In the genomic region with DNA sequence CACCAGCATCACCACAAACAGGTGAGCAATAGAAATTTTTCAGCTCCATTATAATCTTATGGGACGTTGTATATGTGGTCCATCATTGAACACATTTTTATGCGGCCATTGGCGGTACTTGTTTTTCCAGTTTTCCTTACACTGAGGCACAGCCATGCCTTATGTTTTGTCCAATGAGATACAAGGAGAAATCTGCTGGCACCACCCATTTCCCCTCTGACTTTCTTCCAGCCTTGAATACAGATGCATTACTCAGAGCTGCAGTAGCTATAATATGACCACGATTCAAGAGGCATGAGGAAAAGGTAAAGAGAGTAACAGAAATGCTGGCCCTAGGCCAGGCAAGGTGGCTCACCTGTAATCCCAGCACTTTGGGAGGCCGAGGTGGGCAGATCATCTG, we compare ENCODE assay signal across 20 cellular contexts.
"Had no signal": no experiment of that assay in that cellular context is flagged by ENCODE, and none has a peak within 500 bp of the region (broad histone marks: within the 10 kb centered on the region; RNA-seq: fewer than 3 reads in every experiment).

No MANE protein-coding gene starts in this region.

- H3K27ac Mint-ChIP-seq: activated CD4-positive, alpha-beta T cell treated with anti-CD3 and anti-CD28 coated beads, Interleukin-2, amount 10 ng/mL, durations not matched to agents 24 days and 14 days; activated CD8-positive, alpha-beta T cell treated with anti-CD3 and anti-CD28 coated beads, Interleukin-2, amount 10 ng/mL, durations not matched to agents 7 days and 5 days; activated naive CD8-positive, alpha-beta T cell treated with anti-CD3 and anti-CD28 coated beads for 36 hours had no signal

- H3K36me3 Mint-ChIP-seq: activated naive CD8-positive, alpha-beta T cell treated with anti-CD3 and anti-CD28 coated beads for 36 hours had no signal

- H3K4me3 Mint-ChIP-seq: activated CD4-positive, alpha-beta T cell treated with anti-CD3 and anti-CD28 coated beads, Interleukin-2, amount 10 ng/mL, durations not matched to agents 24 days and 14 days; activated CD8-positive, alpha-beta T cell treated with anti-CD3 and anti-CD28 coated beads, Interleukin-2, amount 10 ng/mL, durations not matched to agents 7 days and 5 days; activated naive CD8-positive, alpha-beta T cell treated with anti-CD3 and anti-CD28 coated beads for 36 hours; nephron had no signal

- H3K27me3 Mint-ChIP-seq: activated naive CD8-positive, alpha-beta T cell treated with anti-CD3 and anti-CD28 coated beads for 36 hours had no signal

- H3K9me3 Mint-ChIP-seq: activated CD4-positive, alpha-beta T cell treated with anti-CD3 and anti-CD28 coated beads, Interleukin-2, amount 10 ng/mL, durations not matched to agents 24 days and 14 days; activated naive CD8-positive, alpha-beta T cell treated with anti-CD3 and anti-CD28 coated beads for 36 hours; nephron had no signal

- H3K27me3 ChIP-seq: body of pancreas, gastrocnemius medialis, heart left ventricle, suprapubic skin, upper lobe of left lung had no signal

- H3K36me3 ChIP-seq: gastrocnemius medialis, heart left ventricle, prostate gland, suprapubic skin, upper lobe of left lung had no signal

- H3K4me3 ChIP-seq: body of pancreas, gastrocnemius medialis, heart left ventricle, prostate gland, suprapubic skin, upper lobe of left lung had no signal

- FAIRE-seq: endothelial cell of umbilical vein, islet of Langerhans had no signal

- H3K4me1 Mint-ChIP-seq: activated naive CD8-positive, alpha-beta T cell treated with anti-CD3 and anti-CD28 coated beads for 36 hours had no signal

- H3K27ac ChIP-seq: body of pancreas, gastrocnemius medialis, heart left ventricle, prostate gland, suprapubic skin, upper lobe of left lung had no signal

- H3K4me1 ChIP-seq: body of pancreas, gastrocnemius medialis, prostate gland, upper lobe of left lung had no signal

- H3K9me3 ChIP-seq: body of pancreas, gastrocnemius medialis, heart left ventricle, prostate gland, suprapubic skin, upper lobe of left lung had no signal

- DNase-seq: activated CD4-positive, alpha-beta T cell treated with anti-CD3 and anti-CD28 coated beads, Interleukin-2, amount 10 ng/mL, durations not matched to agents 24 days and 14 days; activated CD4-positive, CD25-positive, alpha-beta regulatory T cell; activated CD8-positive, alpha-beta memory T cell treated with anti-CD3 and anti-CD28 coated beads, Interleukin-2, amount 50 U/mL, for 48 hours; activated CD8-positive, alpha-beta T cell treated with anti-CD3 and anti-CD28 coated beads, Interleukin-2, amount 10 ng/mL, durations not matched to agents 7 days and 5 days; activated naive CD8-positive, alpha-beta T cell treated with anti-CD3 and anti-CD28 coated beads for 36 hours; amygdala; body of pancreas; cortex of kidney; effector CD4-positive, alpha-beta T cell; gastrocnemius medialis; heart left ventricle; mesendoderm; occipital lobe; stimulated activated naive CD8-positive, alpha-beta T cell treated with anti-CD3 and anti-CD28 coated beads, Interleukin-15, Interleukin-2, amounts not matched to agents 100 U/mL and 50 U/mL, for 24 hours; upper lobe of left lung had no signal
